Comparison of ENCODE assay signal across 8 cellular contexts in genomic region chr6:26550250-26550993, GRCh38. TPM values are rescaled to one million over a fixed set of nuclear protein-coding genes. Genes with fewer than 3 reads are reported as not detected.
A peak's percentile ranks its signal among the peaks of the same experiment; 100 is the strongest.
DNase-seq lines count a peak whose midpoint lies in the region; ATAC-seq, FAIRE-seq and TF ChIP-seq lines count a peak whose summit lies in the region.

No MANE protein-coding gene starts in this region.

- peak overlapping the region; percentile 17 for H2AFZ ChIP-seq in neural progenitor cell (replicated peaks)

- peaks cover 6% of the 10 kb centered on the region for H4K20me1 ChIP-seq in neural progenitor cell (ENCODE audit: low read depth)

- no peak overlapping the region for H3K27ac ChIP-seq in neural progenitor cell

- H3K27me3 ChIP-seq in neural progenitor cell, result no peaks in the 10 kb centered on the region

- CTCF ChIA-PET in activated CD8-positive, alpha-beta memory T cell treated with anti-CD3 and anti-CD28 coated beads, Interleukin-2, amount 10 ng/mL, durations not matched to agents 7 days and 5 days (lab: Charles Lee), result interaction anchor here (1.3 to 8.6 kb wide), 3 partner anchors 11 to 209 kb away, joined by 3 to 60 read pairs (median 6); partner anchors contain the start of gene HMGN4

- H3K9me3 ChIP-seq in neural progenitor cell (ENCODE audit: low read depth), result no peaks in the 10 kb centered on the region

- peak overlapping the region; percentile 66 for H3K4me2 ChIP-seq in neural progenitor cell

- H3K27ac Mint-ChIP-seq in activated CD8-positive, alpha-beta memory T cell treated with anti-CD3 and anti-CD28 coated beads, Interleukin-2, amount 10 ng/mL, durations not matched to agents 7 days and 5 days, result peak overlapping the region; percentile 87
- H3K27ac Mint-ChIP-seq in neural progenitor cell, result no peak overlapping the region

- ATAC-seq in activated CD8-positive, alpha-beta memory T cell treated with anti-CD3 and anti-CD28 coated beads, Interleukin-2, amount 10 ng/mL, durations not matched to agents 7 days and 5 days, result peak; percentile 64
- no peak for ATAC-seq in GM21528 (IDR thresholded peaks at IDR 0.05; ENCODE audit: low FRiP score, unreplicated experiment)
- ATAC-seq in GM21717 (IDR thresholded peaks at IDR 0.05; ENCODE audit: unreplicated experiment), result no peak

- no peaks in the 10 kb centered on the region for H3K9me3 Mint-ChIP-seq in activated CD8-positive, alpha-beta memory T cell treated with anti-CD3 and anti-CD28 coated beads, Interleukin-2, amount 10 ng/mL, durations not matched to agents 7 days and 5 days (ENCODE audit: low read depth)
- no peaks in the 10 kb centered on the region for H3K9me3 Mint-ChIP-seq in neural progenitor cell

- peaks cover 46% of the 10 kb centered on the region for H3F3A ChIP-seq in neural progenitor cell (ENCODE audit: low read depth)

- peak overlapping the region; percentile 89 for H3K4me3 Mint-ChIP-seq in activated CD8-positive, alpha-beta memory T cell treated with anti-CD3 and anti-CD28 coated beads, Interleukin-2, amount 10 ng/mL, durations not matched to agents 7 days and 5 days
- peak overlapping the region; percentile 83 for H3K4me3 Mint-ChIP-seq in neural progenitor cell

- peak; percentile 57 for DNase-seq in AG08396 (ENCODE audit: low spot score)
- no peak for DNase-seq in GM19239 (ENCODE audit: insufficient read length, low spot score)
- DNase-seq in NCI-H748 (lab: John Stamatoyannopoulos, UW; ENCODE audit: unreplicated experiment), result peak; percentile 90
- DNase-seq in activated CD8-positive, alpha-beta memory T cell treated with anti-CD3 and anti-CD28 coated beads, Interleukin-2, amount 10 ng/mL, durations not matched to agents 7 days and 5 days, result peak; percentile 64
- peak; percentile 45 for DNase-seq in fibroblast of peridontal ligament (ENCODE audit: extremely low read depth)
- peak; percentile 90 for DNase-seq in neural progenitor cell (ENCODE audit: low spot score)

- peaks cover 13% of the 10 kb centered on the region for H3K36me3 Mint-ChIP-seq in activated CD8-positive, alpha-beta memory T cell treated with anti-CD3 and anti-CD28 coated beads, Interleukin-2, amount 10 ng/mL, durations not matched to agents 7 days and 5 days
- H3K36me3 Mint-ChIP-seq in neural progenitor cell, result peaks cover 4% of the 10 kb centered on the region

- no peak overlapping the region for H3K9ac ChIP-seq in neural progenitor cell

- peaks cover 19% of the 10 kb centered on the region for H3K4me1 Mint-ChIP-seq in activated CD8-positive, alpha-beta memory T cell treated with anti-CD3 and anti-CD28 coated beads, Interleukin-2, amount 10 ng/mL, durations not matched to agents 7 days and 5 days
- H3K4me1 Mint-ChIP-seq in neural progenitor cell, result peaks cover 7% of the 10 kb centered on the region

- no peaks in the 10 kb centered on the region for H3K27me3 Mint-ChIP-seq in activated CD8-positive, alpha-beta memory T cell treated with anti-CD3 and anti-CD28 coated beads, Interleukin-2, amount 10 ng/mL, durations not matched to agents 7 days and 5 days
- peaks cover 6% of the 10 kb centered on the region for H3K27me3 Mint-ChIP-seq in neural progenitor cell (ENCODE audit: insufficient read depth, low read depth)

- TF ChIP-seq CTCF in neural progenitor cell (IDR thresholded peaks at IDR 0.05), result peak; percentile 21

- FAIRE-seq in GM19239 (lab: Jason Lieb, UNC), result peak; percentile 75

- H3K36me3 ChIP-seq in neural progenitor cell, result peaks cover 3% of the 10 kb centered on the region

- no peaks in the 10 kb centered on the region for H3K4me1 ChIP-seq in neural progenitor cell

- no peaks in the 10 kb centered on the region for H3K79me2 ChIP-seq in neural progenitor cell (ENCODE audit: low read depth)

- peak overlapping the region; percentile 50 for H3K4me3 ChIP-seq in neural progenitor cell

RNA-seq across cellular contexts. Expression of gene HMGN4, which starts 12.3 kb away (rescaled TPM):
- total RNA-seq in activated CD8-positive, alpha-beta memory T cell treated with anti-CD3 and anti-CD28 coated beads, Interleukin-2, amount 10 ng/mL, durations not matched to agents 7 days and 5 days, result 10 to 100 TPM; 75.6 to 78.4 TPM
- 81.8 and 86.8 TPM in 2 replicates for total RNA-seq in neural progenitor cell (ENCODE audit: low replicate concordance)

RNA-seq across cellular contexts. Expression of gene ABT1, which starts 46.3 kb away (rescaled TPM):
- 10 to 100 TPM; 23.4 to 30.0 TPM for total RNA-seq in activated CD8-positive, alpha-beta memory T cell treated with anti-CD3 and anti-CD28 coated beads, Interleukin-2, amount 10 ng/mL, durations not matched to agents 7 days and 5 days
- total RNA-seq in neural progenitor cell (ENCODE audit: low replicate concordance), result 13.1 and 17.3 TPM in 2 replicates

RNA-seq across cellular contexts. Expression of gene BTN1A1, which starts 50.3 kb away (rescaled TPM):
- total RNA-seq in activated CD8-positive, alpha-beta memory T cell treated with anti-CD3 and anti-CD28 coated beads, Interleukin-2, amount 10 ng/mL, durations not matched to agents 7 days and 5 days, result not detected
- not detected in 2 replicates for total RNA-seq in neural progenitor cell (ENCODE audit: low replicate concordance)
